In the genomic region with DNA sequence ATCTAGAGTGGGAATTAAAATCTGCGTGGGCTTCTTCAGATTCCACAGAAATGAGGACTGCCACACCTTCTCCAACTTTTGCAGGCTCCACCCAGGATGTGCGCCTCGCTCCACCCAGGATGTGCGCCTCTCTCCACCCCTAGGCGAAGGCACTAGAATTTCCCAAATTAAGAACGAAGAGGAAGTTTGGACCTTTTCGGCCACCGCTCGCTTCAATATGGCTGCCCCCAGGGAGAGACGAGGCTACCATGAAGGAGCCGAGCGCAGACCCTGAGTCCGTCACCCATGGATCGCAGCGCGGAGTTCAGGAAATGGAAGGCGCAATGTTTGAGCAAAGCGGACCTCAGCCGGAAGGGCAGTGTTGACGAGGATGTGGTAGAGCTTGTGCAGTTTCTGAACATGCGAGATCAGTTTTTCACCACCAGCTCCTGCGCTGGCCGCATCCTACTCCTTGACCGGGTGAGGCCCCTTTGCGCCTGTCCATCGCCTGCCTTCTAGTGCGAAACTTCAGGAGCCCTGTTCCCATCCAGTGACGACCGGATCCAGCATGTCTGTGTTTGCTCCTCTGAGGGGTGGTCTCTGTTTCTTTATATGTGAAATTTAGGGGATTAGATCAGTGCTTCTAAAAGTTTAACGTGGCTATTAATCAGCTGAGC, we compare ENCODE assay signal across 8 cellular contexts. TPM values are rescaled to one million over a fixed set of nuclear protein-coding genes. Genes with fewer than 3 reads are reported as not detected.
DNase-seq lines count a peak whose midpoint lies in the region; ATAC-seq and TF ChIP-seq lines count a peak whose summit lies in the region.

A gene with protein sequence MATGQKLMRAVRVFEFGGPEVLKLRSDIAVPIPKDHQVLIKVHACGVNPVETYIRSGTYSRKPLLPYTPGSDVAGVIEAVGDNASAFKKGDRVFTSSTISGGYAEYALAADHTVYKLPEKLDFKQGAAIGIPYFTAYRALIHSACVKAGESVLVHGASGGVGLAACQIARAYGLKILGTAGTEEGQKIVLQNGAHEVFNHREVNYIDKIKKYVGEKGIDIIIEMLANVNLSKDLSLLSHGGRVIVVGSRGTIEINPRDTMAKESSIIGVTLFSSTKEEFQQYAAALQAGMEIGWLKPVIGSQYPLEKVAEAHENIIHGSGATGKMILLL (minus strand): TSS at position 91 of the 656 bp plus-strand sequence. CDS start 8,229 bp downstream, outside the sequence.
A gene with protein sequence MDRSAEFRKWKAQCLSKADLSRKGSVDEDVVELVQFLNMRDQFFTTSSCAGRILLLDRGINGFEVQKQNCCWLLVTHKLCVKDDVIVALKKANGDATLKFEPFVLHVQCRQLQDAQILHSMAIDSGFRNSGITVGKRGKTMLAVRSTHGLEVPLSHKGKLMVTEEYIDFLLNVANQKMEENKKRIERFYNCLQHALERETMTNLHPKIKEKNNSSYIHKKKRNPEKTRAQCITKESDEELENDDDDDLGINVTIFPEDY (plus strand): TSS at position 193 of the 656 bp plus-strand sequence. CDS start 93 bp downstream, at position 286.

- CTCF ChIA-PET in activated naive CD4-positive, alpha-beta T cell treated with anti-CD3 and anti-CD28 coated beads, Interleukin-2, amount 10 ng/mL, durations not matched to agents 7 days and 5 days (lab: Charles Lee) = interaction anchor here (0.9 to 3.3 kb wide), 10 partner anchors 12 to 44 kb away, joined by 3 to 16 read pairs (median 6); no protein-coding TSS in a partner anchor

- H3K27me3 ChIP-seq in testis = no peaks in the 10 kb centered on the region

- H3K4me3 ChIP-seq in HFF-Myc (replicated peaks; ENCODE audit: low read depth, low read length) = peak within 1 kb of the TSS; percentile 63
- H3K4me3 ChIP-seq in NB4 (ENCODE audit: low read depth, low read length) = peak within 1 kb of the TSS; percentile 71
- H3K4me3 ChIP-seq in SK-N-MC = peak within 1 kb of the TSS; percentile 85
- H3K4me3 ChIP-seq in testis = peak within 1 kb of the TSS; percentile 65 to 77

- H3K4me1 Mint-ChIP-seq in activated naive CD4-positive, alpha-beta T cell treated with anti-CD3 and anti-CD28 coated beads, Interleukin-2, amount 10 ng/mL, durations not matched to agents 7 days and 5 days = peaks cover 32% of the 10 kb centered on the region

- H3K27me3 Mint-ChIP-seq in activated naive CD4-positive, alpha-beta T cell treated with anti-CD3 and anti-CD28 coated beads, Interleukin-2, amount 10 ng/mL, durations not matched to agents 7 days and 5 days = no peaks in the 10 kb centered on the region

- H3K27ac ChIP-seq in SK-N-MC = peak within 1 kb of the TSS; percentile 89
- H3K27ac ChIP-seq in testis = peak within 1 kb of the TSS; percentile 84 to 88

- H3K4me3 Mint-ChIP-seq in activated naive CD4-positive, alpha-beta T cell treated with anti-CD3 and anti-CD28 coated beads, Interleukin-2, amount 10 ng/mL, durations not matched to agents 7 days and 5 days = peak within 1 kb of the TSS; percentile 79

- peak; percentile 62 for TF ChIP-seq POLR2A in NB4 (IDR thresholded peaks at IDR 0.05; ENCODE audit: extremely low read depth, insufficient read length)
- TF ChIP-seq POLR2A in testis (IDR thresholded peaks at IDR 0.05) = no peak

- H3K9ac ChIP-seq in SK-N-MC (ENCODE audit: insufficient read length) = peak within 1 kb of the TSS; percentile 94

- no peaks in the 10 kb centered on the region for H3K9me3 Mint-ChIP-seq in activated naive CD4-positive, alpha-beta T cell treated with anti-CD3 and anti-CD28 coated beads, Interleukin-2, amount 10 ng/mL, durations not matched to agents 7 days and 5 days

- peak within 1 kb of the TSS; percentile 95 for H3K27ac Mint-ChIP-seq in activated naive CD4-positive, alpha-beta T cell treated with anti-CD3 and anti-CD28 coated beads, Interleukin-2, amount 10 ng/mL, durations not matched to agents 7 days and 5 days

- H3K9me3 ChIP-seq in SK-N-MC (ENCODE audit: low read depth, low read length) = no peaks in the 10 kb centered on the region
- H3K9me3 ChIP-seq in testis = no peaks in the 10 kb centered on the region

- H3K36me3 ChIP-seq in SK-N-MC (ENCODE audit: insufficient read depth, low read length) (peaks cover 17% of the 10 kb centered on the region), testis (ENCODE audit: low read depth, missing control alignments) (no peaks in the 10 kb centered on the region)

- no peak for TF ChIP-seq CTCF in HFF-Myc (IDR thresholded peaks at IDR 0.05; ENCODE audit: low read depth, low read length, missing control alignments)
- no peak for TF ChIP-seq CTCF in NB4 (IDR thresholded peaks at IDR 0.05; ENCODE audit: low read depth, low read length)
- TF ChIP-seq CTCF in omental fat pad (IDR thresholded peaks at IDR 0.05) = no peak
- TF ChIP-seq CTCF in testis (IDR thresholded peaks at IDR 0.05) = peak in 2 of 3 experiments; percentile 20 to 35

- peak; percentile 90 for DNase-seq in GM03348 (ENCODE audit: low spot score)
- peak; percentile 88 for DNase-seq in HFF-Myc (ENCODE audit: extremely low read depth, low read depth)
- peak; percentile 93 for DNase-seq in NB4 (ENCODE audit: low read depth)
- peak; percentile 87 for DNase-seq in SK-N-MC (ENCODE audit: low read depth, low spot score)
- peak; percentile 94 for DNase-seq in activated naive CD4-positive, alpha-beta T cell treated with anti-CD3 and anti-CD28 coated beads, Interleukin-2, amount 10 ng/mL, durations not matched to agents 7 days and 5 days
- DNase-seq in glomerular endothelial cell (ENCODE audit: extremely low read depth, low read depth, low spot score) = peak; percentile 67
- DNase-seq in omental fat pad (ENCODE audit: low spot score) = peak; percentile 83
- DNase-seq in testis = peak; percentile 96

- H3K36me3 Mint-ChIP-seq in activated naive CD4-positive, alpha-beta T cell treated with anti-CD3 and anti-CD28 coated beads, Interleukin-2, amount 10 ng/mL, durations not matched to agents 7 days and 5 days = peaks cover 11% of the 10 kb centered on the region

- WGBS in testis, 2 donors = 0 to 5% methylated on average over 15 to 30 of the region's 30 CpGs

- peaks cover 8% of the 10 kb centered on the region for H3K4me1 ChIP-seq in testis

- intact Hi-C loops in testis (cut with DNase I; ENCODE audit: low total_unique reads) = no loop called here

- peak; percentile 96 for ATAC-seq in omental fat pad (ENCODE audit: low FRiP score)

RNA-seq across cellular contexts. Expression of the first gene that starts in this region (rescaled TPM):
- total RNA-seq in glomerular endothelial cell (14.5 and 29.8 TPM in 2 replicates), omental fat pad (10 to 100 TPM in 3 of 4 donors, 1 to 10 TPM in 1; 9.1 to 33.2 (median 22.6) TPM), testis (10 to 100 TPM; 13.8 to 21.4 TPM)
- polyA plus RNA-seq in testis (ENCODE audit: insufficient read depth, low read depth, low replicate concordance) = 11.7 TPM

RNA-seq across cellular contexts. Expression of the second gene that starts in this region (rescaled TPM):
- total RNA-seq in glomerular endothelial cell (8.0 and 8.4 TPM in 2 replicates), omental fat pad (10 to 100 TPM; 11.2 to 19.7 (median 13.6) TPM), testis (10 to 100 TPM; 12.7 to 15.4 TPM)
- 15.4 TPM for polyA plus RNA-seq in testis (ENCODE audit: insufficient read depth, low read depth, low replicate concordance)

Comparison
In these comparisons a context has a peak if more than half of its experiments do, and no peak if none do; other contexts are left out.
1. Peak in every context shown above with its lines: DNase-seq, ATAC-seq, H3K4me3 ChIP-seq and H3K27ac ChIP-seq.
2. CTCF ChIP-seq: peak in testis (2 of 3); none in HFF-Myc (single experiment), NB4 (single experiment) and omental fat pad (0 of 3).